In genomic region chr18:8946046-8946838, GRCh38 we compare ENCODE assay signal across 15 cellular contexts.
DNase-seq lines count a peak whose midpoint lies in the region; ATAC-seq and TF ChIP-seq lines count a peak whose summit lies in the region.
"Had no signal": no experiment of that assay in that cellular context is flagged by ENCODE, and none has a peak within 500 bp of the region (broad histone marks: within the 10 kb centered on the region; RNA-seq: fewer than 3 reads in every experiment).

No MANE protein-coding gene starts in this region.

- TF ChIP-seq CTCF in glutamatergic neuron (IDR thresholded peaks at IDR 0.05; ENCODE audit: partially characterized antibody, unreplicated experiment): no peak

- H3K4me3 Mint-ChIP-seq in glutamatergic neuron (ENCODE audit: unreplicated experiment): no peak overlapping the region
- H3K4me3 Mint-ChIP-seq: CD14-positive monocyte, WTC11 had no signal

- H3K36me3 Mint-ChIP-seq in glutamatergic neuron (ENCODE audit: unreplicated experiment): no peaks in the 10 kb centered on the region
- H3K36me3 Mint-ChIP-seq: CD14-positive monocyte had no signal

- no peak overlapping the region for H3K27ac Mint-ChIP-seq in glutamatergic neuron (ENCODE audit: unreplicated experiment)
- H3K27ac Mint-ChIP-seq: CD14-positive monocyte, WTC11 had no signal

- peaks cover 12% of the 10 kb centered on the region for H3K9me3 Mint-ChIP-seq in glutamatergic neuron (ENCODE audit: unreplicated experiment)

- H3K4me1 Mint-ChIP-seq in glutamatergic neuron (ENCODE audit: low read depth, unreplicated experiment): peaks cover 23% of the 10 kb centered on the region

- ATAC-seq in GM21529 (IDR thresholded peaks at IDR 0.05; ENCODE audit: unreplicated experiment): no peak
- no peak for ATAC-seq in HG02623 (IDR thresholded peaks at IDR 0.05; ENCODE audit: unreplicated experiment)
- ATAC-seq in GM21717 (IDR thresholded peaks at IDR 0.05; ENCODE audit: unreplicated experiment): no peak
- ATAC-seq: body of pancreas, left lobe of liver, Panc1, WTC11 had no signal

- peaks cover 11% of the 10 kb centered on the region for H3K27me3 Mint-ChIP-seq in glutamatergic neuron (ENCODE audit: unreplicated experiment)

- DNase-seq in AG08396 (ENCODE audit: low spot score) (peak; percentile 63), M059J (ENCODE audit: low read depth) (peak; percentile 96), brain pericyte (ENCODE audit: low read depth, low spot score) (peak; percentile 65), kidney glomerular epithelial cell (lab: John Stamatoyannopoulos, UW) (peak; percentile 92), glutamatergic neuron (no peak)
- DNase-seq: body of pancreas, NCI-H2227 treated with DMSO at 0.1 percent for 48 hours, substantia nigra had no signal
